8 cellular contexts compared by ENCODE assay signal in the genomic region with DNA sequence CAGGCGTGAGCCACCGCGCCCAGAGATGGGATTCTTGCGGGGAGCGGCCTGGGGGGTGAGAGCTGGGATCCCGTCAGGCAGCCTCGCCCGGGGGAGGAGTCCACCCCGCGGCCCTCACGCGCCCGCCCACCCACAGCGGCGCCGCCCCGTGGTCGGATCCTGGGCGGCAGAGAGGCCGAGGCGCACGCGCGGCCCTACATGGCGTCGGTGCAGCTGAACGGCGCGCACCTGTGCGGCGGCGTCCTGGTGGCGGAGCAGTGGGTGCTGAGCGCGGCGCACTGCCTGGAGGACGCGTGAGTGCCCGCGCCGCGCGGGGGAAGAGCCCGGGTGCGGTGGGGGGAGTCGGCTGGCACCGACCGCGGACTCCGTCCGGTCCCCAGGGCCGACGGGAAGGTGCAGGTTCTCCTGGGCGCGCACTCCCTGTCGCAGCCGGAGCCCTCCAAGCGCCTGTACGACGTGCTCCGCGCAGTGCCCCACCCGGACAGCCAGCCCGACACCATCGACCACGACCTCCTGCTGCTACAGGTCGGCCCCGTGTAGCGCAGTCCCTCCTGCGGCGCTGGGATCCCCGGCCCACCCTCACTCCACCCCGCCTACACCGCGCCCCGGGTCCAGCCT. TPM values are rescaled to one million over a fixed set of nuclear protein-coding genes. Genes with fewer than 3 reads are reported as not detected.
DNase-seq lines count a peak whose midpoint lies in the region; ATAC-seq and TF ChIP-seq lines count a peak whose summit lies in the region.

No MANE protein-coding gene starts in this region.

- H3K4me1 ChIP-seq in CD4-positive, CD25-positive, alpha-beta regulatory T cell (ENCODE audit: control insufficient read depth, insufficient read depth, low read length, poor library complexity, severe bottlenecking): peaks cover 30% of the 10 kb centered on the region
- H3K4me1 ChIP-seq in HCT116 (ENCODE audit: control insufficient read depth in 1 of 2, insufficient read depth in 2 of 2, low read length in 2 of 2): peaks cover 14 to 32% of the 10 kb centered on the region in 2 experiments
- no peaks in the 10 kb centered on the region for H3K4me1 ChIP-seq in iPS-15b (ENCODE audit: control insufficient read depth, insufficient read depth, low read length)

- no peak overlapping the region for H2AFZ ChIP-seq in HCT116 (ENCODE audit: low read depth, low read length, poor library complexity, severe bottlenecking)

- TF ChIP-seq RAD21 in HCT116 (IDR thresholded peaks at IDR 0.05; ENCODE audit: low read depth): peak; percentile 22; the same call in 1 of the 2 replicates

- H3K9me3 ChIP-seq in CD4-positive, CD25-positive, alpha-beta regulatory T cell (ENCODE audit: control insufficient read depth in 2 of 2, low read length in 2 of 2): no peaks in the 10 kb centered on the region
- H3K9me3 ChIP-seq in HCT116 (ENCODE audit: control insufficient read depth in 1 of 2, insufficient read depth in 1 of 2, low read depth in 1 of 2, low read length in 2 of 2) (no peaks in the 10 kb centered on the region), iPS-15b (ENCODE audit: control insufficient read depth, insufficient read depth, low read length) (no peaks in the 10 kb centered on the region)

- no TSS peak for BruUV-seq in HCT116 (replicated peaks; lab: Mats Ljungman, UMichigan)

- H3K9ac ChIP-seq in HCT116 (ENCODE audit: low read length): peak overlapping the region; percentile 83
- no peak overlapping the region for H3K9ac ChIP-seq in iPS-15b (ENCODE audit: low read depth, low read length)

- no peaks in the 10 kb centered on the region for H4K20me1 ChIP-seq in HCT116 (ENCODE audit: insufficient read depth)

- intact Hi-C loops in HCT116 (cut with micrococcal nuclease): loop anchor here (2.0 kb wide), 1 partner anchor 90 kb away; no protein-coding TSS in a partner anchor

- peak; percentile 36 to 65 (median 62) for DNase-seq in CD4-positive, CD25-positive, alpha-beta regulatory T cell
- DNase-seq in HCT116 (ENCODE audit: low read depth, low spot score): peak; percentile 73
- peak; percentile 53 for DNase-seq in SK-N-DZ (ENCODE audit: low spot score)
- peak; percentile 74 for DNase-seq in amniotic epithelial cell (ENCODE audit: low read depth)
- peak in 2 of 3 donors; percentile 37 to 39 for DNase-seq in stimulated activated CD4-positive, alpha-beta T cell treated with anti-CD3 and anti-CD28 coated beads, Interleukin-12 subunit alpha, Interleukin-12 subunit beta, amount 100 ng/mL, for 48 hours (ENCODE audit: low read depth in 2 of 3, low spot score in 1 of 3)
- DNase-seq in midbrain (lab: John Stamatoyannopoulos, UW): no peak

- peaks cover 35% of the 10 kb centered on the region for H3K27me3 Mint-ChIP-seq in CD4-positive, CD25-positive, alpha-beta regulatory T cell

- CTCF ChIA-PET in HCT116 (lab: Charles Lee): interaction anchor here (1.1 kb wide), 1 partner anchor 90 kb away, joined by 3 read pairs; no protein-coding TSS in a partner anchor

- no peaks in the 10 kb centered on the region for H3K79me2 ChIP-seq in HCT116 (ENCODE audit: insufficient read depth, low read length)

- no peaks in the 10 kb centered on the region for H3K9me2 ChIP-seq in HCT116 (ENCODE audit: insufficient read depth)

- no peak overlapping the region for H3K4me3 ChIP-seq in CD4-positive, CD25-positive, alpha-beta regulatory T cell (ENCODE audit: low read depth, low read length)
- peak overlapping the region; percentile 71 to 78 for H3K4me3 ChIP-seq in HCT116 (replicated peaks in 1 of 2; ENCODE audit: low read depth in 1 of 2, low read length in 2 of 2)
- H3K4me3 ChIP-seq in iPS-15b (ENCODE audit: low read depth, low read length): peak overlapping the region; percentile 54

- no peak overlapping the region for H3K27ac Mint-ChIP-seq in CD4-positive, CD25-positive, alpha-beta regulatory T cell

- H3K4me1 Mint-ChIP-seq in CD4-positive, CD25-positive, alpha-beta regulatory T cell: peaks cover 3 to 24% (median 13%) of the 10 kb centered on the region in 4 donors

- peaks cover 0 to 2% (median 0%) of the 10 kb centered on the region in 7 donors for H3K9me3 Mint-ChIP-seq in CD4-positive, CD25-positive, alpha-beta regulatory T cell

- POLR2A ChIA-PET in HCT116 (lab: Charles Lee): interaction anchor here (0.6 to 1.4 kb wide), 5 partner anchors 10 to 406 kb away, joined by 3 to 5 read pairs (median 4); partner anchors contain the start of genes CNN2 and WDR18

- peak; percentile 40 to 42 for ATAC-seq in CD4-positive, CD25-positive, alpha-beta regulatory T cell (ENCODE audit: low read depth in 2 of 2)
- ATAC-seq in HCT116 (peak; percentile 79), GM19035 (IDR thresholded peaks at IDR 0.05; ENCODE audit: unreplicated experiment) (no peak)

- peaks cover 4% of the 10 kb centered on the region for H3K27me3 ChIP-seq in CD4-positive, CD25-positive, alpha-beta regulatory T cell (ENCODE audit: control insufficient read depth, insufficient read depth, low read length)
- H3K27me3 ChIP-seq in HCT116 (ENCODE audit: insufficient read depth, low read length): no peaks in the 10 kb centered on the region
- H3K27me3 ChIP-seq in iPS-15b (ENCODE audit: control insufficient read depth, insufficient read depth, low read length): peaks cover 5% of the 10 kb centered on the region

- peak overlapping the region; percentile 88 for H3K4me2 ChIP-seq in HCT116 (ENCODE audit: low read length)

- no peak overlapping the region for H3K27ac ChIP-seq in CD4-positive, CD25-positive, alpha-beta regulatory T cell (ENCODE audit: insufficient read depth, low read length, poor library complexity, severe bottlenecking)
- H3K27ac ChIP-seq in HCT116 (ENCODE audit: low read depth, low read length): peak overlapping the region; percentile 96

- RAD21 ChIA-PET in HCT116 (lab: Charles Lee; ENCODE audit: low non-redundant PET in 1 of 2, low total read pairs in 2 of 2, uncharacterized antibody in 2 of 2, unreplicated experiment in 2 of 2): interaction anchor here in 1 of 2 experiments (0.6 to 0.8 kb wide), 3 partner anchors 56 to 576 kb away, joined by 3 to 5 read pairs (median 3); partner anchors contain the start of gene KISS1R

- no peaks in the 10 kb centered on the region for H3K36me3 Mint-ChIP-seq in CD4-positive, CD25-positive, alpha-beta regulatory T cell

- H3K4me3 Mint-ChIP-seq in CD4-positive, CD25-positive, alpha-beta regulatory T cell: peak overlapping the region in 1 of 4 donors; percentile 19

- no peaks in the 10 kb centered on the region for H3K36me3 ChIP-seq in CD4-positive, CD25-positive, alpha-beta regulatory T cell (ENCODE audit: control insufficient read depth, insufficient read depth, low read length)
- H3K36me3 ChIP-seq in HCT116 (ENCODE audit: control insufficient read depth in 1 of 2, insufficient read depth in 2 of 2, low read length in 2 of 2) (no peaks in the 10 kb centered on the region; a peak in 1 of 4 replicates), iPS-15b (ENCODE audit: control insufficient read depth, insufficient read depth, low read length) (no peaks in the 10 kb centered on the region)

- TF ChIP-seq CTCF in HCT116 (IDR thresholded peaks at IDR 0.05 in 2 of 3, conservative IDR thresholded peaks at IDR 0.05 in 1 of 3; ENCODE audit: borderline replicate concordance in 1 of 3, insufficient read depth in 1 of 3, low read depth in 2 of 3, low read length in 2 of 3): peak in 1 of 3 experiments; percentile 23; a peak in 1 of 6 replicates

- peak; percentile 61 for TF ChIP-seq POLR2A in HCT116 (IDR thresholded peaks at IDR 0.05; ENCODE audit: borderline replicate concordance, extremely low read depth, insufficient read depth, insufficient read length)

TF ChIP-seq in HCT116, 20 proteins besides CTCF, POLR2A, EP300 and RAD21 (continues in another document):
- no peak for TF ChIP-seq SRF (IDR thresholded peaks at IDR 0.05; ENCODE audit: low read depth)
- TF ChIP-seq TCF7L2 (IDR thresholded peaks at IDR 0.05; ENCODE audit: borderline replicate concordance, extremely low read depth, insufficient read depth, insufficient read length): peak; percentile 40
- peak; percentile 88 for TF ChIP-seq POLR2AphosphoS5 (IDR thresholded peaks at IDR 0.05; ENCODE audit: low read depth, low read length)
- peak; percentile 54; the same call in 1 of the 2 replicates for TF ChIP-seq ZFX (IDR thresholded peaks at IDR 0.05)
- TF ChIP-seq FOSL1 (IDR thresholded peaks at IDR 0.05; ENCODE audit: low read depth): no peak

RNA-seq across cellular contexts. Expression of gene CFD, which starts 1.1 kb away (rescaled TPM):
- total RNA-seq in CD4-positive, CD25-positive, alpha-beta regulatory T cell: 1.9 TPM
- polyA plus RNA-seq in CD4-positive, CD25-positive, alpha-beta regulatory T cell: 1 to 10 TPM; 2.0 to 6.4 (median 2.5) TPM
- 80.2 TPM for total RNA-seq in HCT116 (2021; ENCODE audit: unreplicated experiment)
- 89.9 and 105 TPM in 2 replicates for polyA plus RNA-seq in HCT116 (2012)
- 3.0 and 4.2 TPM in 2 replicates for polyA plus RNA-seq in SK-N-DZ (2014; cell fraction: cytosol; rRNA removed)
- polyA plus RNA-seq in SK-N-DZ (2014; cell fraction: nucleus; rRNA removed): 0.96 and 2.8 TPM in 2 replicates

RNA-seq across cellular contexts. Expression of gene ELANE, which starts 8.5 kb away (rescaled TPM):
- total RNA-seq in CD4-positive, CD25-positive, alpha-beta regulatory T cell: not detected
- polyA plus RNA-seq in CD4-positive, CD25-positive, alpha-beta regulatory T cell: not detected
- not detected for total RNA-seq in HCT116 (2021; ENCODE audit: unreplicated experiment)
- polyA plus RNA-seq in HCT116 (2012): not detected in 2 replicates
- not detected in 2 replicates for polyA plus RNA-seq in SK-N-DZ (2014; cell fraction: cytosol; rRNA removed)
- not detected in 2 replicates for polyA plus RNA-seq in SK-N-DZ (2014; cell fraction: nucleus; rRNA removed)

RNA-seq across cellular contexts. Expression of gene PRTN3, which starts 19.8 kb away (rescaled TPM):
- not detected for total RNA-seq in CD4-positive, CD25-positive, alpha-beta regulatory T cell
- not detected for polyA plus RNA-seq in CD4-positive, CD25-positive, alpha-beta regulatory T cell
- 2.7 TPM for total RNA-seq in HCT116 (2021; ENCODE audit: unreplicated experiment)
- 4.0 and 4.5 TPM in 2 replicates for polyA plus RNA-seq in HCT116 (2012)
- not detected in 2 replicates for polyA plus RNA-seq in SK-N-DZ (2014; cell fraction: cytosol; rRNA removed)
- polyA plus RNA-seq in SK-N-DZ (2014; cell fraction: nucleus; rRNA removed): not detected in 2 replicates

RNA-seq across cellular contexts. Expression of gene MED16, which starts 32.4 kb away (rescaled TPM):
- total RNA-seq in CD4-positive, CD25-positive, alpha-beta regulatory T cell: 71.5 TPM
- polyA plus RNA-seq in CD4-positive, CD25-positive, alpha-beta regulatory T cell: 10 to 100 TPM; 61.9 to 91.7 (median 81.4) TPM
- 73.6 TPM for total RNA-seq in HCT116 (2021; ENCODE audit: unreplicated experiment)
- polyA plus RNA-seq in HCT116 (2012): 52.1 and 55.5 TPM in 2 replicates
- polyA plus RNA-seq in SK-N-DZ (2014; cell fraction: cytosol; rRNA removed): 31.2 and 36.7 TPM in 2 replicates
- 27.4 and 45.1 TPM in 2 replicates for polyA plus RNA-seq in SK-N-DZ (2014; cell fraction: nucleus; rRNA removed)

RNA-seq across cellular contexts. Expression of gene RNU6-9, which starts 32.7 kb away (rescaled TPM):
- not detected for total RNA-seq in CD4-positive, CD25-positive, alpha-beta regulatory T cell
- not detected for polyA plus RNA-seq in CD4-positive, CD25-positive, alpha-beta regulatory T cell
- total RNA-seq in HCT116 (2021; ENCODE audit: unreplicated experiment): not detected
- not detected in 2 replicates for polyA plus RNA-seq in HCT116 (2012)
- polyA plus RNA-seq in SK-N-DZ (2014; cell fraction: cytosol; rRNA removed): not detected in 2 replicates
- polyA plus RNA-seq in SK-N-DZ (2014; cell fraction: nucleus; rRNA removed): not detected in 2 replicates

Comparison
In these comparisons a context has a peak if more than half of its experiments do, and no peak if none do; other contexts are left out.
1. RNA of gene CFD, which starts 1.1 kb away (total RNA-seq): 80.2 TPM in HCT116 (single experiment); 1.9 TPM in CD4-positive, CD25-positive, alpha-beta regulatory T cell (single experiment); every median in the first group is over 10 times any median in the second.